In the genomic region with DNA sequence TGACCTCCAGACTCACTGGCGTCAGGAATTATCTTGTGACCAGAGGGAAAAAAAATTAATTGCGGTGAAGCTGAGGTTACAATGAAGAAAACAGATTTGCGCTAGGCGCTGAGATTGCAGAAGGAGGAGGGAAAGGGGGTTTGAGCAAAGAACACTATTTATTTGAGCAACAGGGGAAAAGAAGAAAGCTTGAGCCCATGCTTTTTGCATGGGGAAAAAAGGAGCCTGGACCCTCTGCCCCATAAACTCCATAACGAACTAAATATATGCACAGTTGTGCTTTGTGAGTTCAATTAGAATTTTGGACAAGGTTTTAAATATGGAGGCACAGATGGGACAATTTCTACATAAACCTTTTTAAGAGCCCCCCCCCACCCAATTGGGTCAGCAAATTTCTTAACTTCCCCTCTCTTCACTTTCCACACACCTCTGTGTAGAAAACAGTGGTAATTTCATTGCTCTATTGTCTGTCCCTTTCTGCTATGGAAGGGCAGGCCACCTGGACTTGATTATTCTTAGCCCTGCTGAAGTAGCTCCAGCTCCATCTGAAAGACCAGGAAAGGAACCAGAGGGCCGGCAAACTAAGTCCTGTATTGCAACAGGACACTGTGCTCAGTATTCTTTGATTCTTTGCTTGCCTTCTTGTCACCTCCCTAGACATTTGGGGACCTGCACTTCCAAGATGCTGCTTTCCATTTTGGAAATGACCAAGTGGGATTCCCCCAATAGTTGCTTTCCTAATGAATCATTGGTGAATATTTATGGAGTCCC, we compare ENCODE assay signal across 8 cellular contexts. TPM values are rescaled to one million over a fixed set of nuclear protein-coding genes. Genes with fewer than 3 reads are reported as not detected.
A peak's percentile ranks its signal among the peaks of the same experiment; 100 is the strongest.
DNase-seq lines count a peak whose midpoint lies in the region; ATAC-seq and TF ChIP-seq lines count a peak whose summit lies in the region.

No MANE protein-coding gene starts in this region.

- no peaks in the 10 kb centered on the region; a peak in 1 of 5 replicates for H3K9me3 Mint-ChIP-seq in H9

- WGBS in H9 (ENCODE audit: extremely low coverage, insufficient read length, low lambda C conversion rate): no CpG with 5 or more reads among the region's 6 CpGs
- 5% methylated on average over 6 of the region's 6 CpGs for WGBS in urinary bladder

- no peak overlapping the region for H4K91ac ChIP-seq in H9 (ENCODE audit: insufficient read length, low read depth, low read length)

- H4K5ac ChIP-seq in H9 (ENCODE audit: insufficient read length, low read depth, low read length): no peak overlapping the region

- no peak for ATAC-seq in lower lobe of right lung
- no peak for ATAC-seq in left colon
- ATAC-seq in GM21367 (IDR thresholded peaks at IDR 0.05; ENCODE audit: unreplicated experiment): no peak

- peaks cover 24% of the 10 kb centered on the region for H3K23me2 ChIP-seq in H9 (ENCODE audit: insufficient read length, low read depth, low read length, poor library complexity, severe bottlenecking)

- peak overlapping the region; percentile 64 for H3K9ac ChIP-seq in H9 (ENCODE audit: extremely low read depth, insufficient read length, low read length)

- H4K20me1 ChIP-seq in H9 (ENCODE audit: control insufficient read depth, insufficient read depth, insufficient read length): no peaks in the 10 kb centered on the region

- H3K4me2 ChIP-seq in H9 (ENCODE audit: insufficient read depth, insufficient read length, low read length): peak overlapping the region; percentile 82

- no peak overlapping the region for H3T11ph ChIP-seq in H9 (ENCODE audit: low read length)

- peaks cover 11 to 20% (median 13%) of the 10 kb centered on the region in 3 experiments; a peak in 6 of 7 replicates for H3K36me3 Mint-ChIP-seq in H9 (ENCODE audit: insufficient read depth in 1 of 3, low read depth in 3 of 3)

- peak overlapping the region; percentile 16 for H3K18ac ChIP-seq in H9 (ENCODE audit: insufficient read length, low read depth, low read length)

- H2BK15ac ChIP-seq in H9 (ENCODE audit: low read depth, low read length): no peak overlapping the region

- no peak overlapping the region for H3K14ac ChIP-seq in H9 (ENCODE audit: insufficient read depth, low read length)

- H3K27ac ChIP-seq in ACC112 (ENCODE audit: low read depth, low read length) (peak overlapping the region; percentile 95), H9 (ENCODE audit: insufficient read length, low read depth, low read length) (peak overlapping the region; percentile 46), ascending aorta (peak overlapping the region; percentile 92), lower lobe of right lung (peak overlapping the region; percentile 96), urinary bladder (ENCODE audit: low read depth) (peak overlapping the region; percentile 94)

- peaks cover 74 to 84% of the 10 kb centered on the region in 2 experiments for H3K4me1 Mint-ChIP-seq in H9

- H3K79me2 ChIP-seq in ACC112 (ENCODE audit: control insufficient read depth, insufficient read depth, low read length, unreplicated experiment) (peaks cover 31% of the 10 kb centered on the region), H9 (ENCODE audit: insufficient read depth, low read length) (peaks cover 7% of the 10 kb centered on the region; the same call in 1 of the 2 replicates)

- intact Hi-C loops in ascending aorta (cut with DNase I) (loop anchor here (1.0 to 10.0 kb wide), 3 partner anchors 17 to 1655 kb away; no protein-coding TSS in a partner anchor), lower lobe of right lung (cut with DNase I) (no loop called here), left colon (cut with DNase I, micrococcal nuclease) (no loop called here)

- H2BK20ac ChIP-seq in H9 (ENCODE audit: low read depth, low read length, poor library complexity, severe bottlenecking): no peak overlapping the region

- H2AFZ ChIP-seq in ACC112 (ENCODE audit: low read length, unreplicated experiment) (no peak overlapping the region), H9 (ENCODE audit: low read length) (no peak overlapping the region)

- H4K8ac ChIP-seq in H9 (replicated peaks; ENCODE audit: insufficient read length, low read depth, low read length): no peak overlapping the region

- no peak overlapping the region for H2BK12ac ChIP-seq in H9 (ENCODE audit: insufficient read length, low read depth, low read length)

- H2BK5ac ChIP-seq in H9 (ENCODE audit: insufficient read length, low read length): no peak overlapping the region

- H3K79me1 ChIP-seq in H9 (ENCODE audit: insufficient read depth, low read depth, low read length, poor library complexity, severe bottlenecking): no peaks in the 10 kb centered on the region

- H2AK5ac ChIP-seq in H9 (ENCODE audit: insufficient read length, low read length): no peak overlapping the region

- peaks cover 6% of the 10 kb centered on the region for H3K27me3 Mint-ChIP-seq in H9 (ENCODE audit: low read depth)

- H3K27ac Mint-ChIP-seq in H9: peak overlapping the region; percentile 93 to 97 (median 97)

- H3K4me1 ChIP-seq in ACC112 (ENCODE audit: control insufficient read depth, insufficient read depth, low read length, unreplicated experiment): peaks cover 59% of the 10 kb centered on the region
- H3K4me1 ChIP-seq in H9 (ENCODE audit: insufficient read depth, low read length): peaks cover 14% of the 10 kb centered on the region; the same call in 1 of the 2 replicates
- peaks cover 21 to 37% of the 10 kb centered on the region in 2 donors for H3K4me1 ChIP-seq in ascending aorta
- H3K4me1 ChIP-seq in lower lobe of right lung: peaks cover 75% of the 10 kb centered on the region
- H3K4me1 ChIP-seq in urinary bladder (ENCODE audit: insufficient read depth): peaks cover 3% of the 10 kb centered on the region

- peak overlapping the region; percentile 94 for H3K4me3 ChIP-seq in ACC112 (ENCODE audit: low read depth, low read length)
- H3K4me3 ChIP-seq in ascending aorta: peak overlapping the region; percentile 89 to 95
- H3K4me3 ChIP-seq in lower lobe of right lung: peak overlapping the region; percentile 92
- peak overlapping the region; percentile 75 for H3K4me3 ChIP-seq in urinary bladder (ENCODE audit: low read depth, low read length)

- H3K9me3 ChIP-seq in H9 (ENCODE audit: control insufficient read depth, low read depth, low read length) (no peaks in the 10 kb centered on the region), ascending aorta (no peaks in the 10 kb centered on the region), lower lobe of right lung (no peaks in the 10 kb centered on the region)

- no peak overlapping the region for H3K23ac ChIP-seq in H9 (ENCODE audit: insufficient read length, low read depth, low read length)

- TF ChIP-seq CTCF in H9 (conservative IDR thresholded peaks at IDR 0.05) (no peak), ascending aorta (IDR thresholded peaks at IDR 0.05) (no peak), lower lobe of right lung (IDR thresholded peaks at IDR 0.05) (no peak)

- no peak overlapping the region for H3K4ac ChIP-seq in H9 (ENCODE audit: low read depth, low read length)

- H3K36me3 ChIP-seq in ACC112 (ENCODE audit: insufficient read depth, low read length): peaks cover 20% of the 10 kb centered on the region; the same call in 1 of the 2 replicates
- peaks cover 17 to 25% of the 10 kb centered on the region in 2 donors for H3K36me3 ChIP-seq in ascending aorta
- H3K36me3 ChIP-seq in lower lobe of right lung: peaks cover 10% of the 10 kb centered on the region
- no peaks in the 10 kb centered on the region for H3K36me3 ChIP-seq in urinary bladder (ENCODE audit: insufficient read depth)

- H3K56ac ChIP-seq in H9 (ENCODE audit: insufficient read length, low read depth, low read length): no peak overlapping the region

- H3K27me3 ChIP-seq in ACC112 (ENCODE audit: insufficient read depth, low read length) (no peaks in the 10 kb centered on the region), H9 (ENCODE audit: insufficient read depth, low read length) (no peaks in the 10 kb centered on the region), ascending aorta (no peaks in the 10 kb centered on the region), lower lobe of right lung (ENCODE audit: low read depth) (no peaks in the 10 kb centered on the region)

- H2BK120ac ChIP-seq in H9 (ENCODE audit: low read depth, low read length, poor library complexity, severe bottlenecking): no peak overlapping the region

- peak; percentile 41 for DNase-seq in H9
- no peak for DNase-seq in ascending aorta (ENCODE audit: low spot score in 2 of 2)
- DNase-seq in lower lobe of right lung: no peak
- no peak for DNase-seq in stimulated activated naive CD4-positive, alpha-beta T cell treated with Interleukin-2 at 50 U/mL for 16 hours (lab: John Stamatoyannopoulos, UW)
- no peak for DNase-seq in left colon

- peak overlapping the region; percentile 86 to 91 for H3K4me3 Mint-ChIP-seq in H9

RNA-seq across cellular contexts. Expression of a gene that starts 0.9 kb away (rescaled TPM):
- total RNA-seq in H9 (2021): 113 and 119 TPM in 2 replicates
- total RNA-seq in ascending aorta: 1,094 TPM
- total RNA-seq in lower lobe of right lung: 137 TPM
- 152 TPM for total RNA-seq in urinary bladder
- 299 TPM for polyA plus RNA-seq in urinary bladder
- total RNA-seq in left colon: 100 to 1,000 TPM; 131 to 223 TPM

RNA-seq across cellular contexts. Expression of a gene that starts 29.1 kb away (rescaled TPM):
- total RNA-seq in H9 (2021) (5.1 TPM in 2 replicates), ascending aorta (not detected), lower lobe of right lung (1.1 TPM), urinary bladder (2.9 TPM), left colon (10 to 100 TPM; 10.9 to 12.1 TPM)
- 0.08 TPM for polyA plus RNA-seq in urinary bladder

Comparison
In these comparisons a context has a peak if more than half of its experiments do, and no peak if none do; other contexts are left out.
1. H3K27ac ChIP-seq: peak in every context shown above with its lines; median percentile 96 in lower lobe of right lung; 95 in ACC112; 94 in urinary bladder; 92 in ascending aorta; 46 in H9.